ENCODE assay signal across 24 cellular contexts in the genomic region with DNA sequence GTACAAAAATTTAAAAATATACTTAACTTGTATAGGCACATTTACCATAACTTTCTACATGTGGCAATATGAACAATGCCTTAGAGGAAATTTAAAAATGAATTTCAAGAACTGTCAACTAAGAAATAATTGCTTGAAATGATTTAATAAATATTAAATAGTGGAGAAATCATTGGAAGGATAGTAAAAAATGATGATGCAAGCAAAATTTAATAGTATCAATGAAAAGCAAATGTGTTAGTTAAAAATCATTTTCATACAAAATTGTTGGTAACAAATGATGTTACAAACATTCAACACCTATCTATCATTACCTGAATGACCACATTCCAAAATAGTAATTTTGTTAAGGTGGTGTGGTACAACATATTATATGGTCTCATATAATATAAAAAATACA.
DNase-seq lines count a peak whose midpoint lies in the region; ATAC-seq, FAIRE-seq and TF ChIP-seq lines count a peak whose summit lies in the region.
"Had no signal": no experiment of that assay in that cellular context is flagged by ENCODE, and none has a peak within 500 bp of the region (broad histone marks: within the 10 kb centered on the region; RNA-seq: fewer than 3 reads in every experiment).

No MANE protein-coding gene starts in this region.

- TF ChIP-seq CTCF in HepG2 (CRISPR knock-in tag; IDR thresholded peaks at IDR 0.05) = no peak
- TF ChIP-seq CTCF in right lobe of liver (IDR thresholded peaks at IDR 0.05) = no peak
- no peak for TF ChIP-seq CTCF in kidney (IDR thresholded peaks at IDR 0.05; ENCODE audit: borderline replicate concordance, extremely low read depth, insufficient read depth)
- no peak for TF ChIP-seq CTCF in mesothelial cell of epicardium (IDR thresholded peaks at IDR 0.05; ENCODE audit: unreplicated experiment)

- H3K27me3 Mint-ChIP-seq in mesothelial cell of epicardium (ENCODE audit: low read depth) = peaks cover 1% of the 10 kb centered on the region
- H3K27me3 Mint-ChIP-seq: CD4-positive, alpha-beta T cell; CD8-positive, alpha-beta memory T cell had no signal

- CTCF ChIA-PET in HepG2 (lab: Yijun Ruan, JAX; ENCODE audit: low intra/inter-chr PET ratio, low total read pairs) = no interaction called here

- DNase-seq in HepG2 (ENCODE audit: low spot score) (no peak), right lobe of liver (no peak), kidney (no peak), mesothelial cell of epicardium (ENCODE audit: low spot score in 2 of 2, unreplicated experiment in 2 of 2) (no peak), SJCRH30 (no peak)
- DNase-seq: ACHN; AML-193; BE2C; CD4-positive, alpha-beta T cell; CD8-positive, alpha-beta memory T cell; DMS 273 treated with DMSO at 0.1 percent for 48 hours; DMS79; EL; GM23248; HFFc6 had no signal

- no peaks in the 10 kb centered on the region for H3K4me1 Mint-ChIP-seq in mesothelial cell of epicardium
- H3K4me1 Mint-ChIP-seq: CD14-positive monocyte; CD8-positive, alpha-beta memory T cell had no signal

- no TSS peak for BruUV-seq in HepG2 (replicated peaks; lab: Mats Ljungman, UMichigan)

- no peaks in the 10 kb centered on the region for H3K79me2 ChIP-seq in HepG2 (ENCODE audit: insufficient read depth, low read length)

- TF ChIP-seq RAD21 in HepG2 (CRISPR knock-in tag; IDR thresholded peaks at IDR 0.05) = no peak

- TF ChIP-seq EP300 in HepG2 (IDR thresholded peaks at IDR 0.05; ENCODE audit: low read depth in 2 of 2, low read length in 2 of 2) (no peak), HepG2 (CRISPR knock-in tag; IDR thresholded peaks at IDR 0.05; ENCODE audit: borderline replicate concordance) (no peak)

- H4K20me1 ChIP-seq in HepG2 (ENCODE audit: insufficient read depth, low read length) = no peaks in the 10 kb centered on the region
- H4K20me1 ChIP-seq: BLaER1 treated with 17β-estradiol and CSF1 and Interleukin-3, amounts not matched to agents 10 nM and 100 nM had no signal

- H3K4me1 ChIP-seq in HepG2 (ENCODE audit: insufficient read depth, low read length) (no peaks in the 10 kb centered on the region), right lobe of liver (no peaks in the 10 kb centered on the region), kidney (ENCODE audit: control insufficient read depth in 1 of 2, insufficient read depth in 1 of 2, low read depth in 1 of 2, low read length in 2 of 2) (no peaks in the 10 kb centered on the region), SJCRH30 (no peaks in the 10 kb centered on the region)
- H3K4me1 ChIP-seq: BE2C; BLaER1 treated with 17β-estradiol and CSF1 and Interleukin-3, amounts not matched to agents 10 nM and 100 nM; HAP-1 had no signal

- POLR2A ChIA-PET in HepG2 (lab: Yijun Ruan, JAX) = no interaction called here

- no peak overlapping the region for H3K27ac Mint-ChIP-seq in mesothelial cell of epicardium
- H3K27ac Mint-ChIP-seq: CD14-positive monocyte; CD4-positive, alpha-beta T cell; CD8-positive, alpha-beta memory T cell; HFFc6 had no signal

- H3K9me3 ChIP-seq in HepG2 (ENCODE audit: low read length) (peaks cover 16% of the 10 kb centered on the region), right lobe of liver (no peaks in the 10 kb centered on the region), kidney (ENCODE audit: control insufficient read depth in 1 of 2, low read length in 2 of 2) (no peaks in the 10 kb centered on the region), SJCRH30 (replicated peaks) (no peaks in the 10 kb centered on the region)
- H3K9me3 ChIP-seq: BE2C; BLaER1 treated with 17β-estradiol and CSF1 and Interleukin-3, amounts not matched to agents 10 nM and 100 nM; HAP-1 had no signal

- H3K36me3 Mint-ChIP-seq in mesothelial cell of epicardium = no peaks in the 10 kb centered on the region
- H3K36me3 Mint-ChIP-seq: CD14-positive monocyte; CD8-positive, alpha-beta memory T cell had no signal

- H3K27me3 ChIP-seq in HepG2 (ENCODE audit: control insufficient read depth in 1 of 2, insufficient read depth in 2 of 2, low read length in 2 of 2) (no peaks in the 10 kb centered on the region), right lobe of liver (no peaks in the 10 kb centered on the region), SJCRH30 (no peaks in the 10 kb centered on the region)
- H3K27me3 ChIP-seq: BE2C; BLaER1 treated with 17β-estradiol and CSF1 and Interleukin-3, amounts not matched to agents 10 nM and 100 nM had no signal

- H3K36me3 ChIP-seq in HepG2 (replicated peaks in 1 of 2; ENCODE audit: control insufficient read depth in 1 of 2, insufficient read depth in 2 of 2, low read length in 2 of 2) (no peaks in the 10 kb centered on the region), right lobe of liver (no peaks in the 10 kb centered on the region), kidney (ENCODE audit: control insufficient read depth in 1 of 2, insufficient read depth in 2 of 2, low read length in 2 of 2) (no peaks in the 10 kb centered on the region), SJCRH30 (no peaks in the 10 kb centered on the region)
- H3K36me3 ChIP-seq: BE2C; BLaER1 treated with 17β-estradiol and CSF1 and Interleukin-3, amounts not matched to agents 10 nM and 100 nM; HAP-1 had no signal

- no peak overlapping the region for H3K4me2 ChIP-seq in HepG2 (ENCODE audit: low read depth, low read length)
- H3K4me2 ChIP-seq: BLaER1 treated with 17β-estradiol and CSF1 and Interleukin-3, amounts not matched to agents 10 nM and 100 nM had no signal

- H2AFZ ChIP-seq in HepG2 (ENCODE audit: low read length) = no peak overlapping the region
- H2AFZ ChIP-seq: GM23248 had no signal

- TF ChIP-seq POLR2A in HepG2 (IDR thresholded peaks at IDR 0.05; ENCODE audit: insufficient read depth in 1 of 2, low read depth in 2 of 2, low read length in 2 of 2) = no peak
- TF ChIP-seq POLR2A in right lobe of liver (IDR thresholded peaks at IDR 0.05) = no peak

- H3K9ac ChIP-seq in HepG2 (ENCODE audit: insufficient read depth, low read depth, low read length) (no peak overlapping the region), kidney (ENCODE audit: low read length in 2 of 2) (no peak overlapping the region)
- H3K9ac ChIP-seq: BLaER1 treated with 17β-estradiol and CSF1 and Interleukin-3, amounts not matched to agents 10 nM and 100 nM; GM23248 had no signal

- in situ Hi-C loops in HepG2 (cut with HindIII; ENCODE audit: extremely low pct_ligation_motif_present, low pct_unique_long_range_greater_than_20kb) = no loop called here

- H3K4me3 Mint-ChIP-seq in mesothelial cell of epicardium = no peak overlapping the region
- H3K4me3 Mint-ChIP-seq: CD14-positive monocyte; CD4-positive, alpha-beta T cell; CD8-positive, alpha-beta memory T cell; HFFc6 had no signal

- H3K4me3 ChIP-seq in HepG2 (replicated peaks in 1 of 3; ENCODE audit: insufficient read depth in 1 of 3, low read depth in 2 of 3, low read length in 3 of 3) (no peak overlapping the region), right lobe of liver (no peak overlapping the region), kidney (ENCODE audit: low read length in 2 of 2) (no peak overlapping the region), SJCRH30 (no peak overlapping the region)
- H3K4me3 ChIP-seq: BLaER1 treated with 17β-estradiol and CSF1 and Interleukin-3, amounts not matched to agents 10 nM and 100 nM; GM23248; HAP-1 had no signal

- FAIRE-seq in HepG2 (lab: Jason Lieb, UNC) (no peak), colon (lab: Jason Lieb, UNC) (peak; percentile 62), kidney (lab: Jason Lieb, UNC) (peak; percentile 64)
- FAIRE-seq: D721Med, GM12892, H54 had no signal

- ATAC-seq in HepG2 (no peak), right lobe of liver (no peak), GM19455 (IDR thresholded peaks at IDR 0.05; ENCODE audit: unreplicated experiment) (no peak)

- peaks cover 14% of the 10 kb centered on the region for H3K9me3 Mint-ChIP-seq in mesothelial cell of epicardium

- intact Hi-C loops in HepG2 (cut with micrococcal nuclease; ENCODE audit: unreplicated experiment) (no loop called here), right lobe of liver (cut with DNase I) (no loop called here), kidney (cut with DNase I) (no loop called here)

- H3K27ac ChIP-seq in HepG2 (ENCODE audit: extremely low read length, insufficient read depth, low read length) (no peak overlapping the region), right lobe of liver (no peak overlapping the region), kidney (ENCODE audit: low read depth in 2 of 2, low read length in 2 of 2) (no peak overlapping the region), SJCRH30 (no peak overlapping the region)
- H3K27ac ChIP-seq: 22Rv1; BLaER1 treated with 17β-estradiol and CSF1 and Interleukin-3, amounts not matched to agents 10 nM and 100 nM; GM23248 had no signal

TF ChIP-seq in HepG2, 621 proteins besides CTCF, POLR2A, EP300 and RAD21:
- TF ChIP-seq DPF2 (CRISPR knock-in tag; IDR thresholded peaks at IDR 0.05; ENCODE audit: borderline replicate concordance, low read depth) = no peak
- TF ChIP-seq, protein P1, sequence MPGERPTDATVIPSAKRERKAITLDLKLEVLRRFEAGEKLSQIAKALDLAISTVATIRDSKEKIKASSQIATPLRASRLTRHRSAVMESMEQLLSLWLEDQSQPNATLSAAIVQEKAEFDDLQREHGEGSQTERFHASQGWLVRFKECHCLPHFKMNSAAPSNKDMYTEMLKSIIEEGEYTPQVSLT (CRISPR knock-in tag; IDR thresholded peaks at IDR 0.05; ENCODE audit: borderline replicate concordance, low read depth) = no peak
- TF ChIP-seq PAWR (CRISPR knock-in tag; IDR thresholded peaks at IDR 0.05; ENCODE audit: borderline replicate concordance) = no peak
- no peak for TF ChIP-seq ZEB1 (IDR thresholded peaks at IDR 0.05; ENCODE audit: insufficient replicate concordance, low read depth)
- TF ChIP-seq ZNF784 (CRISPR knock-in tag; IDR thresholded peaks at IDR 0.05; ENCODE audit: borderline replicate concordance) = no peak
- no peak for TF ChIP-seq PCBP1 (IDR thresholded peaks at IDR 0.05; ENCODE audit: borderline replicate concordance, low read depth, low read length)
- no peak for TF ChIP-seq ZKSCAN1 (IDR thresholded peaks at IDR 0.05; ENCODE audit: low read length)
- TF ChIP-seq ZSCAN9 (CRISPR knock-in tag; IDR thresholded peaks at IDR 0.05; ENCODE audit: borderline replicate concordance) = no peak
- no peak for TF ChIP-seq KAT2B (IDR thresholded peaks at IDR 0.05; ENCODE audit: borderline replicate concordance, low read depth, low read length)
- TF ChIP-seq ZNF670 (CRISPR knock-in tag; IDR thresholded peaks at IDR 0.05; ENCODE audit: borderline replicate concordance) = no peak
- peak; percentile 97 to 100 for TF ChIP-seq MAFK (conservative IDR thresholded peaks at IDR 0.05 in 1 of 2, IDR thresholded peaks at IDR 0.05 in 1 of 2; ENCODE audit: low read length in 2 of 2)
- TF ChIP-seq FOXA3 (CRISPR knock-in tag; IDR thresholded peaks at IDR 0.05) = no peak
- TF ChIP-seq ZNF547 (CRISPR knock-in tag; IDR thresholded peaks at IDR 0.05) = no peak
- peak; percentile 98 for TF ChIP-seq MAFF (IDR thresholded peaks at IDR 0.05; ENCODE audit: low read depth, low read length)
TF ChIP-seq in HepG2: peak in this region for 2.
